In genomic region chr3:142447852-142448315, GRCh38 we compare ENCODE assay signal across 8 cellular contexts.
DNase-seq lines count a peak whose midpoint lies in the region; ATAC-seq lines count a peak whose summit lies in the region.

Gene XRN1 (minus strand): TSS chr3:142448037. CDS start chr3:142447944, 93 bp downstream.

- ATAC-seq in GM21367 (IDR thresholded peaks at IDR 0.05; ENCODE audit: unreplicated experiment) = peak; percentile 81
- peak; percentile 95 for ATAC-seq in effector memory CD8-positive, alpha-beta T cell (replicated peaks)
- peak; percentile 94 for ATAC-seq in memory B cell (ENCODE audit: low read depth)

- H3K36me3 Mint-ChIP-seq in effector memory CD8-positive, alpha-beta T cell (ENCODE audit: insufficient read depth) = peaks cover 30% of the 10 kb centered on the region
- peaks cover 4% of the 10 kb centered on the region for H3K36me3 Mint-ChIP-seq in memory B cell

- no peaks in the 10 kb centered on the region for H3K27me3 Mint-ChIP-seq in effector memory CD8-positive, alpha-beta T cell
- H3K27me3 Mint-ChIP-seq in memory B cell = no peaks in the 10 kb centered on the region

- DNase-seq in COR-L47 (lab: John Stamatoyannopoulos, UW) (peak; percentile 95), HUDEP-2 (lab: John Stamatoyannopoulos, UW; ENCODE audit: unreplicated experiment in 76 of 76) (peak; percentile 5 to 94 (median 85)), NOMO-1 treated with dmso at 0.1 percent for 144 hours (lab: John Stamatoyannopoulos, UW; ENCODE audit: unreplicated experiment) (peak; percentile 92), memory B cell (ENCODE audit: low spot score in 2 of 2) (peak; percentile 96 to 98)
- DNase-seq in activated CD8-positive, alpha-beta memory T cell treated with anti-CD3 and anti-CD28 coated beads for 48 hours (ENCODE audit: low read depth in 2 of 3, low spot score in 2 of 3) = peak; percentile 84 to 92 (median 91)
- DNase-seq in effector memory CD8-positive, alpha-beta T cell = peak; percentile 95 to 97 (median 96)
- peak; percentile 84 for DNase-seq in stimulated activated CD8-positive, alpha-beta memory T cell treated with anti-CD3 and anti-CD28 coated beads, Interleukin-12 subunit alpha, Interleukin-12 subunit beta, amount 100 ng/mL, for 1 hour (ENCODE audit: low read depth)

- H3K4me3 Mint-ChIP-seq in effector memory CD8-positive, alpha-beta T cell = peak within 1 kb of the TSS; percentile 97 to 98
- H3K4me3 Mint-ChIP-seq in memory B cell = peak within 1 kb of the TSS; percentile 98

- H3K9me3 Mint-ChIP-seq in effector memory CD8-positive, alpha-beta T cell = no peaks in the 10 kb centered on the region
- no peaks in the 10 kb centered on the region for H3K9me3 Mint-ChIP-seq in memory B cell

- peaks cover 30 to 42% of the 10 kb centered on the region in 2 donors for H3K4me1 Mint-ChIP-seq in effector memory CD8-positive, alpha-beta T cell (ENCODE audit: low read depth in 2 of 2)
- peaks cover 28% of the 10 kb centered on the region for H3K4me1 Mint-ChIP-seq in memory B cell

- peak within 1 kb of the TSS; percentile 99 to 100 for H3K27ac Mint-ChIP-seq in effector memory CD8-positive, alpha-beta T cell
- peak within 1 kb of the TSS; percentile 98 for H3K27ac Mint-ChIP-seq in memory B cell

Comparison
In these comparisons a context has a peak if more than half of its experiments do, and no peak if none do; other contexts are left out.
1. Peak in every context shown above with its lines: DNase-seq and ATAC-seq.